Comparison of ENCODE assay signal across 30 cellular contexts in the genomic region with DNA sequence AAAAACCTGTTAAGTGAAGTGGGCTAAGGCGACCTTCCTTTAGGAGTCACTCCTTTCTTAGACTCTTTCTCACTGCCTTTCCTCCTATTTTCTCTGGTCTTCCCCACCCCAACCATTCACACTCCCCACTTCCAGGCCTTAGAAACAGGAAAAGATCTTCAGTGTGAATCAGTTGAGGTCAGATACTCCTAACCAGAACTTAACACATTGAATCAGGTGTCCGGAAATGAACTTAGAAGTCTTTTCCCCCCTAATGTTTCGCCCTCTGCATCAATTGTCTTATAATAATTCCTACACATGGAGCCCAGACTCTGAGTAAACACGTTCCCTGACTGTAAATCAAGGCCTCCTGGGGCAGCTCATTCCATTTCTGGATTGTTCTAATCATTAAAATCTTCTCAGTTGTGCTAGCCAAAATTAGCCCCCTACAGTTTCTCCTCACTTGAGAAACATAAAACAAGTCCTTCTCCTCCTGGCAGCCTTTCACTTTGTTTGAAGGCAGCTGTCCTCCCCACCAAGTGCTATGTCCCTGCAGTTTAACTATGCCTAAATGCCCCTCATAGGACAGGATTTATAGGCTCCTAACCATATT. TPM values are rescaled to one million over a fixed set of nuclear protein-coding genes. Genes with fewer than 3 reads are reported as not detected.
A peak's percentile ranks its signal among the peaks of the same experiment; 100 is the strongest.
DNase-seq lines count a peak whose midpoint lies in the region; ATAC-seq and TF ChIP-seq lines count a peak whose summit lies in the region.
"Had no signal": no experiment of that assay in that cellular context is flagged by ENCODE, and none has a peak within 500 bp of the region (broad histone marks: within the 10 kb centered on the region; RNA-seq: fewer than 3 reads in every experiment).

No MANE protein-coding gene starts in this region.

- H4K5ac ChIP-seq in H9 (ENCODE audit: insufficient read length, low read depth, low read length), result no peak overlapping the region

- ATAC-seq in HG02973 (IDR thresholded peaks at IDR 0.05; ENCODE audit: unreplicated experiment) (no peak), gastroesophageal sphincter (no peak)
- ATAC-seq: A549; activated T-cell treated with anti-CD3 and anti-CD28 coated beads, Interleukin-2, amount 50 U/mL, for 4 hours; HepG2; left colon; psoas muscle; stimulated activated naive CD8-positive, alpha-beta T cell treated with anti-CD3 and anti-CD28 coated beads, Interleukin-15, Interleukin-2, amounts not matched to agents 100 U/mL and 50 U/mL, for 24 hours had no signal

- H3K23ac ChIP-seq in H9 (ENCODE audit: insufficient read length, low read depth, low read length), result no peak overlapping the region

- no peak overlapping the region for H3K4me3 ChIP-seq in transverse colon
- no peak overlapping the region for H3K4me3 ChIP-seq in gastroesophageal sphincter
- H3K4me3 ChIP-seq: A549, esophagus muscularis mucosa, PC-9, psoas muscle, thoracic aorta had no signal

- no peaks in the 10 kb centered on the region for H3K9me3 Mint-ChIP-seq in activated CD4-positive, alpha-beta T cell treated with anti-CD3 and anti-CD28 coated beads, Interleukin-2, amount 10 ng/mL, durations not matched to agents 24 days and 14 days
- H3K9me3 Mint-ChIP-seq in immature natural killer cell (no peaks in the 10 kb centered on the region), H9 (peaks cover 0 to 3% of the 10 kb centered on the region in 2 experiments; a peak in 2 of 5 replicates)
- H3K9me3 Mint-ChIP-seq: activated CD4-positive, alpha-beta T cell treated with anti-CD3 and anti-CD28 coated beads, Interleukin-2, amount 10 ng/mL, durations not matched to agents 7 days and 5 days; activated T-cell treated with anti-CD3 and anti-CD28 coated beads, Interleukin-2, amount 50 U/mL, for 4 hours; memory B cell; T-helper 2 cell treated with Interferon-gamma antibody and Interleukin-4, amounts not matched to agents 5 μg/mL and 100 μg/mL, for 36 hours had no signal

- no peaks in the 10 kb centered on the region for H3K9me3 ChIP-seq in transverse colon
- H3K9me3 ChIP-seq in H9 (ENCODE audit: control insufficient read depth, low read depth, low read length), result no peaks in the 10 kb centered on the region
- no peaks in the 10 kb centered on the region for H3K9me3 ChIP-seq in gastroesophageal sphincter
- H3K9me3 ChIP-seq: A549, esophagus muscularis mucosa, psoas muscle, thoracic aorta had no signal

- no peak overlapping the region for H3K9ac ChIP-seq in H9 (ENCODE audit: extremely low read depth, insufficient read length, low read length)

- no peak overlapping the region for H3K4ac ChIP-seq in H9 (ENCODE audit: low read depth, low read length)

- no peaks in the 10 kb centered on the region for H4K20me1 ChIP-seq in H9 (ENCODE audit: control insufficient read depth, insufficient read depth, insufficient read length)

- H3K27me3 Mint-ChIP-seq in activated CD4-positive, alpha-beta T cell treated with anti-CD3 and anti-CD28 coated beads, Interleukin-2, amount 10 ng/mL, durations not matched to agents 24 days and 14 days, result peaks cover 32% of the 10 kb centered on the region
- H3K27me3 Mint-ChIP-seq in immature natural killer cell (ENCODE audit: low read depth in 3 of 3) (peaks cover 3 to 5% (median 5%) of the 10 kb centered on the region in 3 donors), H9 (ENCODE audit: low read depth) (no peaks in the 10 kb centered on the region)

- H2BK15ac ChIP-seq in H9 (ENCODE audit: low read depth, low read length), result no peak overlapping the region

- H3K27ac ChIP-seq in transverse colon (peak overlapping the region; percentile 16 to 61 (median 56)), H9 (ENCODE audit: insufficient read length, low read depth, low read length) (no peak overlapping the region), gastroesophageal sphincter (no peak overlapping the region)
- H3K27ac ChIP-seq: esophagus muscularis mucosa, PC-9, psoas muscle, thoracic aorta, WERI-Rb-1 had no signal

- H4K8ac ChIP-seq in H9 (replicated peaks; ENCODE audit: insufficient read length, low read depth, low read length), result no peak overlapping the region

- no peaks in the 10 kb centered on the region for H3K4me1 Mint-ChIP-seq in activated CD4-positive, alpha-beta T cell treated with anti-CD3 and anti-CD28 coated beads, Interleukin-2, amount 10 ng/mL, durations not matched to agents 24 days and 14 days
- H3K4me1 Mint-ChIP-seq in immature natural killer cell, result peaks cover 32 to 39% of the 10 kb centered on the region in 2 donors
- 0 out of 4 replicates have a peak, but pooled peaks cover 0 to 3% of the 10 kb centered on the region in 2 experiments for H3K4me1 Mint-ChIP-seq in H9
- H3K4me1 Mint-ChIP-seq: activated CD4-positive, alpha-beta T cell treated with anti-CD3 and anti-CD28 coated beads, Interleukin-2, amount 10 ng/mL, durations not matched to agents 7 days and 5 days; B cell; memory B cell had no signal

- no peak overlapping the region for H3K18ac ChIP-seq in H9 (ENCODE audit: insufficient read length, low read depth, low read length)

- no peak overlapping the region for H3T11ph ChIP-seq in H9 (ENCODE audit: low read length)

- H3K36me3 ChIP-seq in transverse colon, result no peaks in the 10 kb centered on the region
- H3K36me3 ChIP-seq in gastroesophageal sphincter, result no peaks in the 10 kb centered on the region
- H3K36me3 ChIP-seq: esophagus muscularis mucosa, thoracic aorta, WERI-Rb-1 had no signal

- peak; percentile 48 for DNase-seq in activated CD4-positive, alpha-beta T cell treated with anti-CD3 and anti-CD28 coated beads, Interleukin-2, amount 10 ng/mL, durations not matched to agents 24 days and 14 days
- DNase-seq in activated CD4-positive, alpha-beta T cell treated with anti-CD3 and anti-CD28 coated beads for 1 hour, result no peak
- DNase-seq in NCI-H69 (lab: John Stamatoyannopoulos, UW) (peak; percentile 63), immature natural killer cell (peak; percentile 15 to 25 (median 21)), transverse colon (no peak), H9 (no peak)
- DNase-seq: activated CD4-positive, alpha-beta T cell treated with anti-CD3 and anti-CD28 coated beads, Interleukin-2, amount 10 ng/mL, durations not matched to agents 7 days and 5 days; activated naive CD4-positive, alpha-beta T cell; activated T-cell treated with anti-CD3 and anti-CD28 coated beads, Interleukin-2, amount 50 U/mL, for 4 hours; foreskin melanocyte; Kasumi-1; left colon; NCI-H187; NCI-H524; NK-92 treated with Interleukin-12 subunit alpha and Interleukin-12 subunit beta, amount 100 ng/mL, for 24 hours; nucleus accumbens; PC-9; psoas muscle; SHP77; stimulated activated naive CD8-positive, alpha-beta T cell treated with anti-CD3 and anti-CD28 coated beads, Interleukin-15, Interleukin-2, amounts not matched to agents 100 U/mL and 50 U/mL, for 24 hours; WERI-Rb-1 had no signal

- in situ Hi-C loops in transverse colon (cut with MboI; ENCODE audit: low pct_ligation_motif_present in 1 of 4, low pct_unique_long_range_greater_than_20kb in 1 of 4, low sequenced_read_pairs in 3 of 4), result loop anchor here in 2 of 4 donors (25.0 kb wide), 3 partner anchors 228 to 453 kb away; no protein-coding TSS in a partner anchor

- no peaks in the 10 kb centered on the region for H3K27me3 ChIP-seq in transverse colon
- no peaks in the 10 kb centered on the region for H3K27me3 ChIP-seq in H9 (ENCODE audit: insufficient read depth, low read length)
- H3K27me3 ChIP-seq in gastroesophageal sphincter, result no peaks in the 10 kb centered on the region
- H3K27me3 ChIP-seq: esophagus muscularis mucosa had no signal

- H3K4me1 ChIP-seq in transverse colon (peaks cover 0 to 8% (median 1%) of the 10 kb centered on the region in 4 donors), H9 (ENCODE audit: insufficient read depth, low read length) (no peaks in the 10 kb centered on the region), gastroesophageal sphincter (peaks cover 0 to 37% (median 4%) of the 10 kb centered on the region in 3 donors)

- no peaks in the 10 kb centered on the region for H3K36me3 Mint-ChIP-seq in activated CD4-positive, alpha-beta T cell treated with anti-CD3 and anti-CD28 coated beads, Interleukin-2, amount 10 ng/mL, durations not matched to agents 24 days and 14 days (ENCODE audit: low read depth)
- H3K36me3 Mint-ChIP-seq in immature natural killer cell (peaks cover 0 to 14% (median 0%) of the 10 kb centered on the region in 3 donors), H9 (ENCODE audit: insufficient read depth in 1 of 3, low read depth in 3 of 3) (no peaks in the 10 kb centered on the region)
- H3K36me3 Mint-ChIP-seq: memory B cell had no signal

- 62 to 73% methylated on average over 4 of the region's 4 CpGs for WGBS in transverse colon (ENCODE audit: low coverage in 1 of 2), 2 donors
- WGBS in H9 (ENCODE audit: extremely low coverage, insufficient read length, low lambda C conversion rate), result no CpG with 5 or more reads among the region's 4 CpGs
- 67 to 85% methylated on average over 3 to 4 of the region's 4 CpGs for WGBS in gastroesophageal sphincter (ENCODE audit: low coverage in 1 of 2), 2 donors

- H3K79me1 ChIP-seq in H9 (ENCODE audit: insufficient read depth, low read depth, low read length, poor library complexity, severe bottlenecking), result no peaks in the 10 kb centered on the region

- H3K79me2 ChIP-seq in H9 (ENCODE audit: insufficient read depth, low read length), result no peaks in the 10 kb centered on the region

- no peak overlapping the region for H3K14ac ChIP-seq in H9 (ENCODE audit: insufficient read depth, low read length)

- H3K56ac ChIP-seq in H9 (ENCODE audit: insufficient read length, low read depth, low read length), result no peak overlapping the region

- intact Hi-C loops in activated CD4-positive, alpha-beta T cell treated with anti-CD3 and anti-CD28 coated beads, Interleukin-2, amount 10 ng/mL, durations not matched to agents 24 days and 14 days (cut with micrococcal nuclease), result no loop called here
- intact Hi-C loops in transverse colon (cut with DNase I; ENCODE audit: low total_unique reads), result loop anchor here (10.0 kb wide), 2 partner anchors 46 to 466 kb away; no protein-coding TSS in a partner anchor

- no peaks in the 10 kb centered on the region for H3K23me2 ChIP-seq in H9 (ENCODE audit: insufficient read length, low read depth, low read length, poor library complexity, severe bottlenecking)

- no peak overlapping the region for H4K91ac ChIP-seq in H9 (ENCODE audit: insufficient read length, low read depth, low read length)

- no peak overlapping the region for H2AFZ ChIP-seq in H9 (ENCODE audit: low read length)
- H2AFZ ChIP-seq: PC-9 had no signal

- no peak overlapping the region for H2BK120ac ChIP-seq in H9 (ENCODE audit: low read depth, low read length, poor library complexity, severe bottlenecking)

- H2AK5ac ChIP-seq in H9 (ENCODE audit: insufficient read length, low read length), result no peak overlapping the region

- H3K4me2 ChIP-seq in H9 (ENCODE audit: insufficient read depth, insufficient read length, low read length), result no peak overlapping the region
- H3K4me2 ChIP-seq: A549, PC-9 had no signal

- no peak overlapping the region for H2BK5ac ChIP-seq in H9 (ENCODE audit: insufficient read length, low read length)

- TF ChIP-seq EP300 in transverse colon (IDR thresholded peaks at IDR 0.05; ENCODE audit: low read depth) (no peak), gastroesophageal sphincter (IDR thresholded peaks at IDR 0.05) (no peak)

- no peak for TF ChIP-seq CTCF in transverse colon (IDR thresholded peaks at IDR 0.05)
- no peak for TF ChIP-seq CTCF in H9 (conservative IDR thresholded peaks at IDR 0.05)
- TF ChIP-seq CTCF in gastroesophageal sphincter (IDR thresholded peaks at IDR 0.05), result no peak

- no peak overlapping the region for H3K27ac Mint-ChIP-seq in activated CD4-positive, alpha-beta T cell treated with anti-CD3 and anti-CD28 coated beads, Interleukin-2, amount 10 ng/mL, durations not matched to agents 24 days and 14 days
- H3K27ac Mint-ChIP-seq in immature natural killer cell, result peak overlapping the region; percentile 37 to 81 (median 74)
- H3K27ac Mint-ChIP-seq in H9, result peak overlapping the region in 1 of 3 experiments; percentile 68; a peak in 1 of 7 replicates
- H3K27ac Mint-ChIP-seq: activated CD4-positive, alpha-beta T cell treated with anti-CD3 and anti-CD28 coated beads, Interleukin-2, amount 10 ng/mL, durations not matched to agents 7 days and 5 days; B cell; memory B cell; T-helper 2 cell treated with Interferon-gamma antibody and Interleukin-4, amounts not matched to agents 5 μg/mL and 100 μg/mL, for 36 hours had no signal

- H2BK20ac ChIP-seq in H9 (ENCODE audit: low read depth, low read length, poor library complexity, severe bottlenecking), result no peak overlapping the region

- no peak overlapping the region for H3K4me3 Mint-ChIP-seq in activated CD4-positive, alpha-beta T cell treated with anti-CD3 and anti-CD28 coated beads, Interleukin-2, amount 10 ng/mL, durations not matched to agents 24 days and 14 days
- H3K4me3 Mint-ChIP-seq in immature natural killer cell (peak overlapping the region; percentile 68 to 80 (median 72)), H9 (no peak overlapping the region)
- H3K4me3 Mint-ChIP-seq: activated CD4-positive, alpha-beta T cell treated with anti-CD3 and anti-CD28 coated beads, Interleukin-2, amount 10 ng/mL, durations not matched to agents 7 days and 5 days; activated T-cell treated with anti-CD3 and anti-CD28 coated beads, Interleukin-2, amount 50 U/mL, for 4 hours; B cell; memory B cell; T-helper 2 cell treated with Interferon-gamma antibody and Interleukin-4, amounts not matched to agents 5 μg/mL and 100 μg/mL, for 36 hours had no signal

- TF ChIP-seq POLR2A in transverse colon (IDR thresholded peaks at IDR 0.05), result no peak
- no peak for TF ChIP-seq POLR2A in gastroesophageal sphincter (IDR thresholded peaks at IDR 0.05)

- no peak overlapping the region for H2BK12ac ChIP-seq in H9 (ENCODE audit: insufficient read length, low read depth, low read length)

RNA-seq across cellular contexts. Expression of a gene that starts 32.7 kb away (rescaled TPM):
- 51.9 and 54.0 TPM in 2 replicates for total RNA-seq in activated CD4-positive, alpha-beta T cell treated with anti-CD3 and anti-CD28 coated beads, Interleukin-2, amount 10 ng/mL, durations not matched to agents 24 days and 14 days
- 10 to 100 TPM; 36.3 to 72.4 (median 43.5) TPM for polyA plus RNA-seq in immature natural killer cell
- total RNA-seq in transverse colon (10 to 100 TPM; 42.6 to 85.1 (median 57.3) TPM), H9 (2021) (24.3 and 26.7 TPM in 2 replicates), gastroesophageal sphincter (100 to 1,000 TPM in 3 of 4 donors, 10 to 100 TPM in 1; 84.7 to 156 (median 115) TPM)

Comparison
In these comparisons a context has a peak if more than half of its experiments do, and no peak if none do; other contexts are left out.
1. DNase-seq: peak in activated CD4-positive, alpha-beta T cell treated with anti-CD3 and anti-CD28 coated beads, Interleukin-2, amount 10 ng/mL, durations not matched to agents 24 days and 14 days (single experiment), NCI-H69 (single experiment) and immature natural killer cell (3 of 3); none in activated CD4-positive, alpha-beta T cell treated with anti-CD3 and anti-CD28 coated beads for 1 hour (single experiment), transverse colon (single experiment) and H9 (single experiment).
2. H3K4me3 Mint-ChIP-seq: peak in immature natural killer cell (5 of 5); none in activated CD4-positive, alpha-beta T cell treated with anti-CD3 and anti-CD28 coated beads, Interleukin-2, amount 10 ng/mL, durations not matched to agents 24 days and 14 days (single experiment) and H9 (0 of 2).
3. H3K27ac ChIP-seq: peak in transverse colon (4 of 4); none in H9 (single experiment) and gastroesophageal sphincter (0 of 4).